Comparison of ENCODE assay signal across 7 cellular contexts in genomic region chr16:2147981-2148671, GRCh38. TPM values are rescaled to one million over a fixed set of nuclear protein-coding genes. Genes with fewer than 3 reads are reported as not detected.
DNase-seq lines count a peak whose midpoint lies in the region; TF ChIP-seq lines count a peak whose summit lies in the region.

A gene with protein sequence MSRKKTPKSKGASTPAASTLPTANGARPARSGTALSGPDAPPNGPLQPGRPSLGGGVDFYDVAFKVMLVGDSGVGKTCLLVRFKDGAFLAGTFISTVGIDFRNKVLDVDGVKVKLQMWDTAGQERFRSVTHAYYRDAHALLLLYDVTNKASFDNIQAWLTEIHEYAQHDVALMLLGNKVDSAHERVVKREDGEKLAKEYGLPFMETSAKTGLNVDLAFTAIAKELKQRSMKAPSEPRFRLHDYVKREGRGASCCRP (plus strand): TSS chr16:2148625. CDS start chr16:2148784, 159 bp downstream.

- H3K9me3 ChIP-seq in iPS-20b (ENCODE audit: insufficient read depth, low read depth, low read length) (no peaks in the 10 kb centered on the region), skeletal muscle tissue (ENCODE audit: control insufficient read depth in 3 of 3, low read length in 3 of 3) (no peaks in the 10 kb centered on the region)

- DNase-seq in GM13976 (ENCODE audit: low spot score) (peak; percentile 71), NCI-H1694 (lab: John Stamatoyannopoulos, UW) (peak; percentile 75), T1000 (lab: John Stamatoyannopoulos, UW) (peak; percentile 65), cardiac fibroblast (ENCODE audit: low read depth in 2 of 2) (peak; percentile 39 to 72), HPDE6-E6E7 (ENCODE audit: extremely low spot score) (no peak)

- H3K36me3 ChIP-seq in iPS-20b (ENCODE audit: insufficient read depth, low read depth, low read length) (peaks cover 22% of the 10 kb centered on the region), skeletal muscle tissue (ENCODE audit: control insufficient read depth in 3 of 3, insufficient read depth in 3 of 3, low read length in 3 of 3) (peaks cover 4 to 10% (median 4%) of the 10 kb centered on the region in 3 donors)

- in situ Hi-C loops in GM13976 (cut with MboI; ENCODE audit: low sequenced_read_pairs, unreplicated experiment) = no loop called here

- H3K27ac ChIP-seq in iPS-20b (ENCODE audit: low read length) = no peak within 1 kb of the TSS
- H3K27ac ChIP-seq in skeletal muscle tissue (ENCODE audit: low read depth, low read length) = peak within 1 kb of the TSS; percentile 82

- H3K4me3 ChIP-seq in cardiac fibroblast (replicated peaks in 1 of 2; ENCODE audit: low read depth in 2 of 2, low read length in 2 of 2) (peak within 1 kb of the TSS; percentile 33 to 39), iPS-20b (ENCODE audit: low read length) (peak within 1 kb of the TSS; percentile 85), skeletal muscle tissue (ENCODE audit: low read length in 3 of 3) (peak within 1 kb of the TSS; percentile 54 to 77 (median 66))

- TF ChIP-seq CTCF in GM13976 (IDR thresholded peaks at IDR 0.05; ENCODE audit: borderline replicate concordance, control extremely low read depth, extremely low read depth, insufficient read depth, missing control alignments) (no peak), cardiac fibroblast (IDR thresholded peaks at IDR 0.05; ENCODE audit: low read depth, low read length) (no peak)

- H3K27me3 ChIP-seq in iPS-20b (ENCODE audit: insufficient read depth, low read length) (peaks cover 23% of the 10 kb centered on the region; the same call in 1 of the 2 replicates), skeletal muscle tissue (ENCODE audit: control insufficient read depth in 3 of 3, insufficient read depth in 3 of 3, low read length in 3 of 3) (no peaks in the 10 kb centered on the region)

- H3K9ac ChIP-seq in iPS-20b (ENCODE audit: low read depth, low read length) (peak within 1 kb of the TSS; percentile 96; the same call in 1 of the 2 replicates), skeletal muscle tissue (ENCODE audit: low read depth in 1 of 3, low read length in 3 of 3) (peak within 1 kb of the TSS; percentile 60 to 88 (median 70))

- H3K4me1 ChIP-seq in iPS-20b (ENCODE audit: insufficient read depth, low read length) (peaks cover 15% of the 10 kb centered on the region; the same call in 1 of the 2 replicates), skeletal muscle tissue (ENCODE audit: control insufficient read depth in 3 of 3, insufficient read depth in 3 of 3, low read length in 3 of 3) (peaks cover 43 to 58% (median 57%) of the 10 kb centered on the region in 3 donors)

RNA-seq across cellular contexts. Expression of the gene that starts here (rescaled TPM):
- not detected for total RNA-seq in skeletal muscle tissue
